Comparison of ENCODE assay signal across 12 cellular contexts in the genomic region with DNA sequence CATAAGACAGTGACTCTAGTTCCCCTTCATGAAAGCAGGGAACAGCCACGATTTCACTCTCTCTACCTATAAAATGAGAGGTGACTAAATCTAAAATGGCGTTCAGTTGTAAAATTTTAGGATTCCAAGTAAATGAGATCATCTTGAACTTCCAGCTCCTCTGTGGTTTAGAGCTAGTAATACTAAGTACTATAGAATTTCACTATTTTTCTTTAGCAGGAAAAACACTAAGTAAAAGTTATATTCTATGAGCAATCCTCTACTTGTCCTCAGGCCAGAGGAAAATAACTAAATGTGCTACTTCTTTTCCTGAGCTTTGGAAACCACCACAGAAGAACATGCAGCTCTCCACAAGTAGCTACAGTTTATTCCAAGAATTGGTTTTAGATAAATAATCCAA. TPM values are rescaled to one million over a fixed set of nuclear protein-coding genes. Genes with fewer than 3 reads are reported as not detected.
DNase-seq lines count a peak whose midpoint lies in the region; ATAC-seq, FAIRE-seq and TF ChIP-seq lines count a peak whose summit lies in the region.
"Had no signal": no experiment of that assay in that cellular context is flagged by ENCODE, and none has a peak within 500 bp of the region (broad histone marks: within the 10 kb centered on the region; RNA-seq: fewer than 3 reads in every experiment).

No MANE protein-coding gene starts in this region.

- peaks cover 23% of the 10 kb centered on the region for H3K4me1 Mint-ChIP-seq in mesothelial cell of epicardium

- H3K27me3 Mint-ChIP-seq in mesothelial cell of epicardium (ENCODE audit: low read depth): no peaks in the 10 kb centered on the region
- H3K27me3 Mint-ChIP-seq: naive thymus-derived CD8-positive, alpha-beta T cell had no signal

- TF ChIP-seq CTCF in bronchial epithelial cell (IDR thresholded peaks at IDR 0.05; ENCODE audit: insufficient read depth, low read length, severe bottlenecking) (no peak), mesothelial cell of epicardium (IDR thresholded peaks at IDR 0.05; ENCODE audit: unreplicated experiment) (no peak), upper lobe of right lung (IDR thresholded peaks at IDR 0.05) (no peak)

- DNase-seq in A172 (ENCODE audit: low spot score) (peak; percentile 87), HT1080 (ENCODE audit: low read depth) (peak; percentile 93), bronchial epithelial cell (ENCODE audit: low read depth) (peak; percentile 92), mesothelial cell of epicardium (ENCODE audit: low spot score in 2 of 2, unreplicated experiment in 2 of 2) (no peak), hippocampal formation (lab: John Stamatoyannopoulos, UW) (no peak), HK-2 (ENCODE audit: unreplicated experiment) (no peak), mesenteric fat pad (ENCODE audit: low spot score) (no peak), upper lobe of right lung (no peak)
- DNase-seq: naive thymus-derived CD8-positive, alpha-beta T cell; NCI-H2081 had no signal

- H3K36me3 ChIP-seq in bronchial epithelial cell (ENCODE audit: control insufficient read depth, insufficient read depth, low read length) (peaks cover 4% of the 10 kb centered on the region), upper lobe of right lung (peaks cover 31% of the 10 kb centered on the region)

- H3K4me1 ChIP-seq in upper lobe of right lung: no peaks in the 10 kb centered on the region

- H3K4me3 ChIP-seq in bronchial epithelial cell (ENCODE audit: low read depth, low read length) (no peak overlapping the region), upper lobe of right lung (no peak overlapping the region)
- H3K4me3 ChIP-seq: BLaER1, esophagus muscularis mucosa had no signal

- no peak for ATAC-seq in upper lobe of right lung
- ATAC-seq: naive thymus-derived CD8-positive, alpha-beta T cell had no signal

- no peaks in the 10 kb centered on the region for H3K9me3 Mint-ChIP-seq in mesothelial cell of epicardium
- H3K9me3 Mint-ChIP-seq: naive thymus-derived CD8-positive, alpha-beta T cell had no signal

- H3K9me3 ChIP-seq in upper lobe of right lung: no peaks in the 10 kb centered on the region
- H3K9me3 ChIP-seq: BLaER1, esophagus muscularis mucosa had no signal

- peak overlapping the region; percentile 90 for H3K27ac Mint-ChIP-seq in mesothelial cell of epicardium

- H3K36me3 Mint-ChIP-seq in mesothelial cell of epicardium: peaks cover 20% of the 10 kb centered on the region

- no peak overlapping the region for H3K27ac ChIP-seq in upper lobe of right lung
- H3K27ac ChIP-seq: BLaER1 had no signal

- FAIRE-seq in bronchial epithelial cell (lab: Jason Lieb, UNC): no peak

- H3K27me3 ChIP-seq in bronchial epithelial cell (ENCODE audit: control insufficient read depth, insufficient read depth, low read length) (no peaks in the 10 kb centered on the region), upper lobe of right lung (no peaks in the 10 kb centered on the region)
- H3K27me3 ChIP-seq: BLaER1, esophagus muscularis mucosa had no signal

- no peak overlapping the region for H3K4me3 Mint-ChIP-seq in mesothelial cell of epicardium
- H3K4me3 Mint-ChIP-seq: naive thymus-derived CD8-positive, alpha-beta T cell had no signal

- intact Hi-C loops in upper lobe of right lung (cut with DNase I): loop anchor here (10.0 kb wide), 1 partner anchor 171 kb away; no protein-coding TSS in a partner anchor

RNA-seq across cellular contexts. Expression of a gene that starts 55.6 kb away (rescaled TPM):
- 17.7 and 19.2 TPM in 2 replicates for total RNA-seq in A172 (2014; rRNA removed; shearing (Covaris generic))
- 31.5 and 31.7 TPM in 2 replicates for total RNA-seq in HT1080 (2014; rRNA removed; shearing (Covaris generic))
- polyA plus RNA-seq in HT1080 (2015; cell fraction: cytosol; rRNA removed): 14.7 and 20.5 TPM in 2 replicates
- polyA plus RNA-seq in HT1080 (2015; cell fraction: nucleus; rRNA removed): 20.1 and 21.1 TPM in 2 replicates
- total RNA-seq in bronchial epithelial cell: 16.8 and 26.8 TPM in 2 replicates
- 26.7 to 33.2 TPM (median 29.3 TPM) in 3 replicates for total RNA-seq in mesothelial cell of epicardium
- total RNA-seq in mesenteric fat pad: 40.3 TPM
- 37.5 TPM for total RNA-seq in upper lobe of right lung

Comparison
In these comparisons a context has a peak if more than half of its experiments do, and no peak if none do; other contexts are left out.
1. DNase-seq: peak in A172 (single experiment), HT1080 (single experiment) and bronchial epithelial cell (single experiment); none in mesothelial cell of epicardium (0 of 2), hippocampal formation (0 of 2), HK-2 (single experiment), mesenteric fat pad (single experiment) and upper lobe of right lung (single experiment).